In genomic region chr1:109395282-109395599, GRCh38 we compare ENCODE assay signal across 8 cellular contexts. TPM values are rescaled to one million over a fixed set of nuclear protein-coding genes. Genes with fewer than 3 reads are reported as not detected.
DNase-seq lines count a peak whose midpoint lies in the region; ATAC-seq and TF ChIP-seq lines count a peak whose summit lies in the region.
"Not testable (repeated sequence)": the region's sequence is repeated elsewhere in the genome, so short reads cannot be mapped to it uniquely, and the experiment has no call there.

No MANE protein-coding gene starts in this region.

- not testable (repeated sequence) for TF ChIP-seq CTCF in CD14-positive monocyte (IDR thresholded peaks at IDR 0.05); colonic mucosa (IDR thresholded peaks at IDR 0.05); heart right ventricle (IDR thresholded peaks at IDR 0.05); lung (IDR thresholded peaks at IDR 0.05; ENCODE audit: control extremely low read depth, extremely low read depth); progenitor cell of endocrine pancreas (IDR thresholded peaks at IDR 0.05; ENCODE audit: unreplicated experiment); type B pancreatic cell (conservative IDR thresholded peaks at IDR 0.05)

- H3K9ac ChIP-seq in adipocyte (ENCODE audit: low read length), result peak overlapping the region; percentile 94
- not testable (repeated sequence) for H3K9ac ChIP-seq in colonic mucosa (ENCODE audit: low read depth in 2 of 2, low read length in 2 of 2); stomach smooth muscle (ENCODE audit: low read length in 2 of 2)

- H3K4me1 ChIP-seq in adipocyte (ENCODE audit: control insufficient read depth, insufficient read depth, low read length) (peaks cover 75% of the 10 kb centered on the region), heart right ventricle (peaks cover 14 to 81% (median 64%) of the 10 kb centered on the region in 9 donors), lung (ENCODE audit: control insufficient read depth in 2 of 2, insufficient read depth in 2 of 2, low read length in 2 of 2) (peaks cover 6 to 18% of the 10 kb centered on the region in 2 donors), stomach smooth muscle (ENCODE audit: control insufficient read depth, insufficient read depth, low read length) (peaks cover 35% of the 10 kb centered on the region)
- not testable (repeated sequence) for H3K4me1 ChIP-seq in colonic mucosa

- H3K36me3 Mint-ChIP-seq in CD14-positive monocyte; progenitor cell of endocrine pancreas (ENCODE audit: insufficient read depth); type B pancreatic cell: not testable (repeated sequence)

- H3K9me3 Mint-ChIP-seq in CD14-positive monocyte; progenitor cell of endocrine pancreas (ENCODE audit: low read depth); type B pancreatic cell: not testable (repeated sequence)

- peak overlapping the region; percentile 86 to 95 (median 91) for H3K27ac Mint-ChIP-seq in CD14-positive monocyte
- H3K27ac Mint-ChIP-seq in progenitor cell of endocrine pancreas, result peak overlapping the region; percentile 27
- peak overlapping the region; percentile 94 for H3K27ac Mint-ChIP-seq in type B pancreatic cell

- H3K27ac ChIP-seq in colonic mucosa (peak overlapping the region; percentile 35), heart right ventricle (peak overlapping the region; percentile 46 to 96 (median 90)), lung (ENCODE audit: low read depth in 1 of 2, low read length in 1 of 2) (peak overlapping the region; percentile 53 to 83), stomach smooth muscle (ENCODE audit: low read length) (peak overlapping the region; percentile 64)

- intact Hi-C loops in CD14-positive monocyte (cut with micrococcal nuclease), result loop anchor here (5.0 kb wide), 2 partner anchors 33 to 133 kb away; no protein-coding TSS in a partner anchor
- intact Hi-C loops in colonic mucosa (cut with DNase I), result loop anchor here (5.0 kb wide), 1 partner anchor 113 kb away; the partner anchor contains the start of gene PSRC1
- intact Hi-C loops in heart right ventricle (cut with DNase I), result loop anchor here in 8 of 10 donors (2.0 to 10.0 kb wide), 6 partner anchors 33 to 300 kb away; partner anchors contain the start of gene TMEM167B (in 1 of the 8)

- not testable (repeated sequence) for H3K36me3 ChIP-seq in adipocyte (ENCODE audit: control insufficient read depth, insufficient read depth, low read length, severe bottlenecking); colonic mucosa; heart right ventricle; lung (ENCODE audit: control insufficient read depth in 2 of 2, insufficient read depth in 2 of 2, low read length in 2 of 2); stomach smooth muscle (ENCODE audit: control insufficient read depth in 2 of 2, insufficient read depth in 2 of 2, low read length in 2 of 2)

- H3K27me3 Mint-ChIP-seq in CD14-positive monocyte (ENCODE audit: low read depth in 3 of 3); progenitor cell of endocrine pancreas; type B pancreatic cell: not testable (repeated sequence)

- 47 to 57% methylated on average over 8 of the region's 8 CpGs for WGBS in heart right ventricle, 2 donors
- 62 to 74% methylated on average over 8 of the region's 8 CpGs for WGBS in lung, 2 donors

- not testable (repeated sequence) for H3K9me3 ChIP-seq in adipocyte (ENCODE audit: control insufficient read depth, low read length); colonic mucosa; heart right ventricle; lung (ENCODE audit: control insufficient read depth in 2 of 2, insufficient read depth in 1 of 2, low read length in 1 of 2); stomach smooth muscle (ENCODE audit: control insufficient read depth in 2 of 2, low read length in 2 of 2)

- peak in 2 of 8 donors; percentile 2 to 20 for ATAC-seq in heart right ventricle
- not testable (repeated sequence) for ATAC-seq in lung (ENCODE audit: insufficient read depth, low FRiP score)

- peaks cover 77% of the 10 kb centered on the region for H3K4me1 Mint-ChIP-seq in CD14-positive monocyte
- H3K4me1 Mint-ChIP-seq in progenitor cell of endocrine pancreas (ENCODE audit: low read depth), result peaks cover 61% of the 10 kb centered on the region
- H3K4me1 Mint-ChIP-seq in type B pancreatic cell (ENCODE audit: unreplicated experiment), result peaks cover 39% of the 10 kb centered on the region

- DNase-seq in CD14-positive monocyte (ENCODE audit: low spot score); adipocyte (ENCODE audit: low read depth); colonic mucosa; lung (ENCODE audit: low spot score); progenitor cell of endocrine pancreas (ENCODE audit: low spot score, unreplicated experiment); type B pancreatic cell (ENCODE audit: extremely low spot score, unreplicated experiment): not testable (repeated sequence)
- DNase-seq in heart right ventricle, result peak in 1 of 2 donors; percentile 32

- not testable (repeated sequence) for H3K27me3 ChIP-seq in adipocyte (replicated peaks; ENCODE audit: control insufficient read depth, insufficient read depth, low read length); colonic mucosa; lung (ENCODE audit: control insufficient read depth, insufficient read depth); stomach smooth muscle (ENCODE audit: control insufficient read depth in 1 of 2, insufficient read depth in 2 of 2, low read length in 2 of 2)
- peaks cover 0 to 11% (median 0%) of the 10 kb centered on the region in 7 donors for H3K27me3 ChIP-seq in heart right ventricle

- peak overlapping the region; percentile 89 for H3K4me3 ChIP-seq in adipocyte (ENCODE audit: low read length)
- not testable (repeated sequence) for H3K4me3 ChIP-seq in colonic mucosa, lung
- peak overlapping the region in 1 of 10 donors; percentile 70 for H3K4me3 ChIP-seq in heart right ventricle
- peak overlapping the region in 1 of 2 donors; percentile 35 for H3K4me3 ChIP-seq in stomach smooth muscle (ENCODE audit: low read length in 2 of 2)

- peak overlapping the region in 1 of 2 donors; percentile 48 for H3K4me3 Mint-ChIP-seq in CD14-positive monocyte
- peak overlapping the region; percentile 95 for H3K4me3 Mint-ChIP-seq in progenitor cell of endocrine pancreas (ENCODE audit: low read depth)
- H3K4me3 Mint-ChIP-seq in type B pancreatic cell, result peak overlapping the region; percentile 95

RNA-seq across cellular contexts. Expression of gene SORT1, which starts 2.5 kb away (rescaled TPM):
- 10 to 100 TPM; 35.3 to 41.1 TPM for polyA plus RNA-seq in CD14-positive monocyte
- total RNA-seq in colonic mucosa, result 100 to 1,000 TPM in 1 of 2 donors, 10 to 100 TPM in 1; 76.2 to 134 TPM
- total RNA-seq in heart right ventricle, result 100 to 1,000 TPM; 105 to 235 (median 132) TPM
- polyA plus RNA-seq in heart right ventricle, result 10 to 100 TPM; 32.8 to 64.1 TPM
- 100 to 1,000 TPM in 1 of 2 donors, 10 to 100 TPM in 1; 61.7 to 135 TPM for total RNA-seq in lung
- 10 to 100 TPM; 39.0 to 53.1 TPM for polyA plus RNA-seq in lung
- total RNA-seq in progenitor cell of endocrine pancreas, result 110 and 116 TPM in 2 replicates
- 52.3 and 88.6 TPM in 2 replicates for total RNA-seq in type B pancreatic cell (ENCODE audit: low replicate concordance)

RNA-seq across cellular contexts. Expression of gene PSMA5, which starts 31.0 kb away (rescaled TPM):
- polyA plus RNA-seq in CD14-positive monocyte, result 100 to 1,000 TPM; 118 to 119 TPM
- 100 to 1,000 TPM in 1 of 2 donors, 10 to 100 TPM in 1; 93.9 to 163 TPM for total RNA-seq in colonic mucosa
- total RNA-seq in heart right ventricle, result 10 to 100 TPM; 51.2 to 65.6 (median 59.2) TPM
- 10 to 100 TPM; 22.7 to 94.6 TPM for polyA plus RNA-seq in heart right ventricle
- total RNA-seq in lung, result 10 to 100 TPM; 33.8 to 93.0 TPM
- 10 to 100 TPM; 57.1 to 86.6 TPM for polyA plus RNA-seq in lung
- 71.4 and 81.1 TPM in 2 replicates for total RNA-seq in progenitor cell of endocrine pancreas
- total RNA-seq in type B pancreatic cell (ENCODE audit: low replicate concordance), result 84.3 and 85.7 TPM in 2 replicates

Comparison
In these comparisons a context has a peak if more than half of its experiments do, and no peak if none do; other contexts are left out.
1. H3K27ac Mint-ChIP-seq: peak in every context shown above with its lines; median percentile 94 in type B pancreatic cell; 91 in CD14-positive monocyte; 27 in progenitor cell of endocrine pancreas.
2. H3K27ac ChIP-seq: peak in every context shown above with its lines; median percentile 90 in heart right ventricle; 68 in lung; 64 in stomach smooth muscle; 35 in colonic mucosa.